ENCODE assay signal across 1 cellular context in the genomic region with DNA sequence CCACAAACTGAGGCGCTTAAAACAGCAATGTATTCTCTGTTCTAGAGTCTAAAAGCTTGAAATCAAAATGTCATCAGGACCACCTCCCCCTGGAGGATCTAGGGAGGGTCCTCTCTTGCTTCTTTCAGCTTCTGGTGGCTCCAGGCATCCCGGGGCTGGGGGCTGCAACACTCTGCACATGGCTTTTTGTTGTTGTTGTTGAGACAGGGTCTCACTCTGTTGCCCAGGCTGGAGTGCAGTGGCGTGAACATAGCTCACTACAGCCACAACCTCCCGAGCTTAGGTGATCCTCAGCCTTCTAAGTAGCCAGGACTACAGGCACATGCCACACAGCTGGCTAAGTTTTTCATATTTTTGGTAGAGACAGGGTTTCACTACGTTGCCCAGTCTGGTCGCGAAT.
TF ChIP-seq lines count a peak whose summit lies in the region.

No MANE protein-coding gene starts in this region.

TF ChIP-seq in HepG2, 621 proteins besides CTCF, POLR2A, EP300 and RAD21 (continued from another document):
- TF ChIP-seq, protein P1, sequence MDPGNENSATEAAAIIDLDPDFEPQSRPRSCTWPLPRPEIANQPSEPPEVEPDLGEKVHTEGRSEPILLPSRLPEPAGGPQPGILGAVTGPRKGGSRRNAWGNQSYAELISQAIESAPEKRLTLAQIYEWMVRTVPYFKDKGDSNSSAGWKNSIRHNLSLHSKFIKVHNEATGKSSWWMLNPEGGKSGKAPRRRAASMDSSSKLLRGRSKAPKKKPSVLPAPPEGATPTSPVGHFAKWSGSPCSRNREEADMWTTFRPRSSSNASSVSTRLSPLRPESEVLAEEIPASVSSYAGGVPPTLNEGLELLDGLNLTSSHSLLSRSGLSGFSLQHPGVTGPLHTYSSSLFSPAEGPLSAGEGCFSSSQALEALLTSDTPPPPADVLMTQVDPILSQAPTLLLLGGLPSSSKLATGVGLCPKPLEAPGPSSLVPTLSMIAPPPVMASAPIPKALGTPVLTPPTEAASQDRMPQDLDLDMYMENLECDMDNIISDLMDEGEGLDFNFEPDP (CRISPR knock-in tag; conservative IDR thresholded peaks at IDR 0.05) = no peak
- TF ChIP-seq GPN1 (CRISPR knock-in tag; IDR thresholded peaks at IDR 0.05; ENCODE audit: borderline replicate concordance) = no peak
- 0 out of 2 replicates have a peak, but pooled peaks have one; percentile 41 for TF ChIP-seq ZNF280B (CRISPR knock-in tag; IDR thresholded peaks at IDR 0.05; ENCODE audit: borderline replicate concordance)
- TF ChIP-seq ZNF33A (CRISPR knock-in tag; IDR thresholded peaks at IDR 0.05; ENCODE audit: borderline replicate concordance) = no peak
- 0 out of 2 replicates have a peak, but pooled peaks have one; percentile 11 for TF ChIP-seq ZNF761 (CRISPR knock-in tag; conservative IDR thresholded peaks at IDR 0.05)
- TF ChIP-seq ZNF121 (CRISPR knock-in tag; IDR thresholded peaks at IDR 0.05) = peak; percentile 92
- no peak for TF ChIP-seq ZNF780A (CRISPR knock-in tag; IDR thresholded peaks at IDR 0.05)
- TF ChIP-seq, protein P2, sequence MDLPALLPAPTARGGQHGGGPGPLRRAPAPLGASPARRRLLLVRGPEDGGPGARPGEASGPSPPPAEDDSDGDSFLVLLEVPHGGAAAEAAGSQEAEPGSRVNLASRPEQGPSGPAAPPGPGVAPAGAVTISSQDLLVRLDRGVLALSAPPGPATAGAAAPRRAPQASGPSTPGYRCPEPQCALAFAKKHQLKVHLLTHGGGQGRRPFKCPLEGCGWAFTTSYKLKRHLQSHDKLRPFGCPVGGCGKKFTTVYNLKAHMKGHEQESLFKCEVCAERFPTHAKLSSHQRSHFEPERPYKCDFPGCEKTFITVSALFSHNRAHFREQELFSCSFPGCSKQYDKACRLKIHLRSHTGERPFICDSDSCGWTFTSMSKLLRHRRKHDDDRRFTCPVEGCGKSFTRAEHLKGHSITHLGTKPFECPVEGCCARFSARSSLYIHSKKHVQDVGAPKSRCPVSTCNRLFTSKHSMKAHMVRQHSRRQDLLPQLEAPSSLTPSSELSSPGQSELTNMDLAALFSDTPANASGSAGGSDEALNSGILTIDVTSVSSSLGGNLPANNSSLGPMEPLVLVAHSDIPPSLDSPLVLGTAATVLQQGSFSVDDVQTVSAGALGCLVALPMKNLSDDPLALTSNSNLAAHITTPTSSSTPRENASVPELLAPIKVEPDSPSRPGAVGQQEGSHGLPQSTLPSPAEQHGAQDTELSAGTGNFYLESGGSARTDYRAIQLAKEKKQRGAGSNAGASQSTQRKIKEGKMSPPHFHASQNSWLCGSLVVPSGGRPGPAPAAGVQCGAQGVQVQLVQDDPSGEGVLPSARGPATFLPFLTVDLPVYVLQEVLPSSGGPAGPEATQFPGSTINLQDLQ (CRISPR knock-in tag; IDR thresholded peaks at IDR 0.05) = 0 out of 2 replicates have a peak, but pooled peaks have one; percentile 0
- no peak for TF ChIP-seq ZNF878 (CRISPR knock-in tag; IDR thresholded peaks at IDR 0.05)
- TF ChIP-seq ZBTB42 (CRISPR knock-in tag; IDR thresholded peaks at IDR 0.05) = no peak
- TF ChIP-seq, protein P3, sequence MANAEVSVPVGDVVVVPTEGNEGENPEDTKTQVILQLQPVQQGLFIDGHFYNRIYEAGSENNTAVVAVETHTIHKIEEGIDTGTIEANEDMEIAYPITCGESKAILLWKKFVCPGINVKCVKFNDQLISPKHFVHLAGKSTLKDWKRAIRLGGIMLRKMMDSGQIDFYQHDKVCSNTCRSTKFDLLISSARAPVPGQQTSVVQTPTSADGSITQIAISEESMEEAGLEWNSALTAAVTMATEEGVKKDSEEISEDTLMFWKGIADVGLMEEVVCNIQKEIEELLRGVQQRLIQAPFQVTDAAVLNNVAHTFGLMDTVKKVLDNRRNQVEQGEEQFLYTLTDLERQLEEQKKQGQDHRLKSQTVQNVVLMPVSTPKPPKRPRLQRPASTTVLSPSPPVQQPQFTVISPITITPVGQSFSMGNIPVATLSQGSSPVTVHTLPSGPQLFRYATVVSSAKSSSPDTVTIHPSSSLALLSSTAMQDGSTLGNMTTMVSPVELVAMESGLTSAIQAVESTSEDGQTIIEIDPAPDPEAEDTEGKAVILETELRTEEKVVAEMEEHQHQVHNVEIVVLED (CRISPR knock-in tag; IDR thresholded peaks at IDR 0.05; ENCODE audit: borderline replicate concordance) = no peak
- TF ChIP-seq, protein P4, sequence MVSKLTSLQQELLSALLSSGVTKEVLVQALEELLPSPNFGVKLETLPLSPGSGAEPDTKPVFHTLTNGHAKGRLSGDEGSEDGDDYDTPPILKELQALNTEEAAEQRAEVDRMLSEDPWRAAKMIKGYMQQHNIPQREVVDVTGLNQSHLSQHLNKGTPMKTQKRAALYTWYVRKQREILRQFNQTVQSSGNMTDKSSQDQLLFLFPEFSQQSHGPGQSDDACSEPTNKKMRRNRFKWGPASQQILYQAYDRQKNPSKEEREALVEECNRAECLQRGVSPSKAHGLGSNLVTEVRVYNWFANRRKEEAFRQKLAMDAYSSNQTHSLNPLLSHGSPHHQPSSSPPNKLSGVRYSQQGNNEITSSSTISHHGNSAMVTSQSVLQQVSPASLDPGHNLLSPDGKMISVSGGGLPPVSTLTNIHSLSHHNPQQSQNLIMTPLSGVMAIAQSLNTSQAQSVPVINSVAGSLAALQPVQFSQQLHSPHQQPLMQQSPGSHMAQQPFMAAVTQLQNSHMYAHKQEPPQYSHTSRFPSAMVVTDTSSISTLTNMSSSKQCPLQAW (CRISPR knock-in tag; IDR thresholded peaks at IDR 0.05) = peak; percentile 67; the same call in 1 of the 2 replicates
- TF ChIP-seq ZNF160 (CRISPR knock-in tag; IDR thresholded peaks at IDR 0.05) = no peak
- no peak; the same call in 1 of the 2 replicates for TF ChIP-seq ZNF501 (CRISPR knock-in tag; IDR thresholded peaks at IDR 0.05)
- TF ChIP-seq ZNF660 (CRISPR knock-in tag; IDR thresholded peaks at IDR 0.05; ENCODE audit: borderline replicate concordance, low read depth) = no peak
- no peak for TF ChIP-seq HNRNPK (IDR thresholded peaks at IDR 0.05; ENCODE audit: low read depth, low read length, poor library complexity, severe bottlenecking)
- TF ChIP-seq ZNF7 (CRISPR knock-in tag; IDR thresholded peaks at IDR 0.05) = no peak
- no peak for TF ChIP-seq KLF15 (CRISPR knock-in tag; IDR thresholded peaks at IDR 0.05; ENCODE audit: borderline replicate concordance)
- TF ChIP-seq ZNF615 (CRISPR knock-in tag; IDR thresholded peaks at IDR 0.05; ENCODE audit: borderline replicate concordance) = no peak
- no peak for TF ChIP-seq ZNF569 (CRISPR knock-in tag; IDR thresholded peaks at IDR 0.05; ENCODE audit: borderline replicate concordance)
- no peak for TF ChIP-seq ZNF143 (CRISPR knock-in tag; IDR thresholded peaks at IDR 0.05)
- no peak for TF ChIP-seq HIVEP1 (CRISPR knock-in tag; IDR thresholded peaks at IDR 0.05)
- no peak for TF ChIP-seq ZNF10 (CRISPR knock-in tag; IDR thresholded peaks at IDR 0.05; ENCODE audit: borderline replicate concordance, low read depth)
- TF ChIP-seq U2AF2 (IDR thresholded peaks at IDR 0.05; ENCODE audit: low read depth, low read length) = no peak
- no peak for TF ChIP-seq EHMT2 (IDR thresholded peaks at IDR 0.05; ENCODE audit: borderline replicate concordance, low read depth, low read length)
- no peak for TF ChIP-seq FOXJ3 (CRISPR knock-in tag; IDR thresholded peaks at IDR 0.05; ENCODE audit: borderline replicate concordance)
- TF ChIP-seq ONECUT2 (CRISPR knock-in tag; IDR thresholded peaks at IDR 0.05) = no peak
- no peak for TF ChIP-seq NR3C1 (CRISPR knock-in tag; IDR thresholded peaks at IDR 0.05)
- no peak for TF ChIP-seq THAP7 (CRISPR knock-in tag; IDR thresholded peaks at IDR 0.05)
- TF ChIP-seq ZNF644 (CRISPR knock-in tag; IDR thresholded peaks at IDR 0.05; ENCODE audit: low read depth) = no peak
- TF ChIP-seq ETV5 (CRISPR knock-in tag; IDR thresholded peaks at IDR 0.05; ENCODE audit: borderline replicate concordance) = no peak
- TF ChIP-seq, protein P5, sequence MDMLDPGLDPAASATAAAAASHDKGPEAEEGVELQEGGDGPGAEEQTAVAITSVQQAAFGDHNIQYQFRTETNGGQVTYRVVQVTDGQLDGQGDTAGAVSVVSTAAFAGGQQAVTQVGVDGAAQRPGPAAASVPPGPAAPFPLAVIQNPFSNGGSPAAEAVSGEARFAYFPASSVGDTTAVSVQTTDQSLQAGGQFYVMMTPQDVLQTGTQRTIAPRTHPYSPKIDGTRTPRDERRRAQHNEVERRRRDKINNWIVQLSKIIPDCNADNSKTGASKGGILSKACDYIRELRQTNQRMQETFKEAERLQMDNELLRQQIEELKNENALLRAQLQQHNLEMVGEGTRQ (IDR thresholded peaks at IDR 0.05; ENCODE audit: low read depth, low read length) = no peak
- TF ChIP-seq, protein P5 (CRISPR knock-in tag; IDR thresholded peaks at IDR 0.05; ENCODE audit: borderline replicate concordance) = no peak
